In the genomic region with DNA sequence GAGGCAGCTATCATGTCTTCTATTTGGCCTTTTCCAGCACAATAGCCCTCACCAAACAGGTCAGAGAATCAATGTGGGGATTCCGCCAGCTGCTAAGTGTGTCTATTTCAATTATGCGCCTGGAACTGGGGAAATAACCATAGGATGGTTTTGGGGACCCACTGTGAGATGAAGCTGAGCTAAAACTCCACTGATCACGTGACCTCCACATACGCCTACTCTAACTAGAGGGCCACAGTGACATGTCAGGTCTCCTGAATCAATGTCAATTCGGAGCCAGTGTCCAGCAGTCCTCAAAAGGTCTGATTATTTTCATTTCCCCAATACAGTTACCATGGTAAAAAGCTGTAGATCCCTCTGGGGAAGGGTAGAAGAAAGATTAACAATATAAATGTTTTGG, we compare ENCODE assay signal across 31 cellular contexts. TPM values are rescaled to one million over a fixed set of nuclear protein-coding genes. Genes with fewer than 3 reads are reported as not detected.
"Had no signal": no experiment of that assay in that cellular context is flagged by ENCODE, and none has a peak within 500 bp of the region (broad histone marks: within the 10 kb centered on the region; RNA-seq: fewer than 3 reads in every experiment).

No MANE protein-coding gene starts in this region.

- FAIRE-seq: TTC549 had no signal

- H3K27ac ChIP-seq: VCaP, WERI-Rb-1 had no signal

- H3K36me3 ChIP-seq: WERI-Rb-1 had no signal

- DNase-seq: activated B cell treated with CpG ODN at 0.5 μM for 24 hours; activated CD4-positive, alpha-beta memory T cell treated with anti-CD3 and anti-CD28 coated beads for 36 hours; activated CD4-positive, alpha-beta memory T cell treated with anti-CD3 and anti-CD28 coated beads, Interleukin-2, amount 10 ng/mL, durations not matched to agents 7 days and 5 days; activated CD4-positive, alpha-beta T cell treated with anti-CD3 and anti-CD28 coated beads for 1 hour; activated CD4-positive, alpha-beta T cell treated with anti-CD3 and anti-CD28 coated beads for 36 hours; activated CD4-positive, alpha-beta T cell treated with anti-CD3 and anti-CD28 coated beads for 4 hours; activated CD4-positive, alpha-beta T cell treated with anti-CD3 and anti-CD28 coated beads for 48 hours; activated CD4-positive, alpha-beta T cell treated with anti-CD3 and anti-CD28 coated beads, Interleukin-2, amount 10 ng/mL, durations not matched to agents 24 days and 14 days; activated CD4-positive, alpha-beta T cell treated with anti-CD3 and anti-CD28 coated beads, Interleukin-2, amount 10 ng/mL, durations not matched to agents 7 days and 5 days; activated CD4-positive, alpha-beta T cell treated with anti-CD3 and anti-CD28 coated beads, Interleukin-2, amount 50 U/mL, for 1 hour; activated CD4-positive, alpha-beta T cell treated with anti-CD3 and anti-CD28 coated beads, Interleukin-2, amount 50 U/mL, for 4 hours; activated CD4-positive, alpha-beta T cell treated with anti-CD3 and anti-CD28 coated beads, Interleukin-2, amount 50 U/mL, for 48 hours; activated CD4-positive, CD25-positive, alpha-beta regulatory T cell; activated CD4-positive, CD25-positive, alpha-beta regulatory T cell treated with anti-CD3 and anti-CD28 coated beads, Interleukin-2, amount 50 U/mL, for 72 hours; activated CD8-positive, alpha-beta memory T cell treated with anti-CD3 and anti-CD28 coated beads for 24 hours; activated CD8-positive, alpha-beta memory T cell treated with anti-CD3 and anti-CD28 coated beads, Interleukin-2, amount 10 ng/mL, durations not matched to agents 7 days and 5 days; activated CD8-positive, alpha-beta memory T cell treated with anti-CD3 and anti-CD28 coated beads, Interleukin-2, amount 50 U/mL, for 4 hours; activated CD8-positive, alpha-beta memory T cell treated with anti-CD3 and anti-CD28 coated beads, Interleukin-2, amount 50 U/mL, for 48 hours; activated CD8-positive, alpha-beta T cell treated with anti-CD3 and anti-CD28 coated beads for 36 hours; activated CD8-positive, alpha-beta T cell treated with anti-CD3 and anti-CD28 coated beads, Interleukin-2, amount 10 ng/mL, durations not matched to agents 7 days and 5 days; activated T-cell treated with anti-CD3 and anti-CD28 coated beads for 4 hours; T-helper 1 cell; T-helper 17 cell; T-helper 2 cell; T-helper 9 cell; T1000; WERI-Rb-1 had no signal

- ATAC-seq: activated CD4-positive, alpha-beta T cell treated with anti-CD3 and anti-CD28 coated beads for 36 hours; activated CD4-positive, CD25-positive, alpha-beta regulatory T cell treated with anti-CD3 and anti-CD28 coated beads, Interleukin-2, amount 50 U/mL, for 24 hours; activated CD8-positive, alpha-beta memory T cell treated with anti-CD3 and anti-CD28 coated beads, Interleukin-2, amount 10 ng/mL, durations not matched to agents 7 days and 5 days; activated CD8-positive, alpha-beta T cell treated with anti-CD3 and anti-CD28 coated beads for 36 hours; activated CD8-positive, alpha-beta T cell treated with anti-CD3 and anti-CD28 coated beads, Interleukin-2, amount 10 ng/mL, durations not matched to agents 7 days and 5 days; T-helper 17 cell; WTC11 had no signal

RNA-seq across cellular contexts. Expression of gene BANK1, which starts 10.2 kb away (rescaled TPM):
- total RNA-seq: activated CD4-positive, alpha-beta memory T cell treated with anti-CD3 and anti-CD28 coated beads for 36 hours; activated CD4-positive, alpha-beta T cell treated with anti-CD3 and anti-CD28 coated beads for 36 hours; activated CD4-positive, alpha-beta T cell treated with anti-CD3 and anti-CD28 coated beads, Interleukin-2, amount 10 ng/mL, durations not matched to agents 24 days and 14 days had no signal
